8 cellular contexts compared by ENCODE assay signal in the genomic region with DNA sequence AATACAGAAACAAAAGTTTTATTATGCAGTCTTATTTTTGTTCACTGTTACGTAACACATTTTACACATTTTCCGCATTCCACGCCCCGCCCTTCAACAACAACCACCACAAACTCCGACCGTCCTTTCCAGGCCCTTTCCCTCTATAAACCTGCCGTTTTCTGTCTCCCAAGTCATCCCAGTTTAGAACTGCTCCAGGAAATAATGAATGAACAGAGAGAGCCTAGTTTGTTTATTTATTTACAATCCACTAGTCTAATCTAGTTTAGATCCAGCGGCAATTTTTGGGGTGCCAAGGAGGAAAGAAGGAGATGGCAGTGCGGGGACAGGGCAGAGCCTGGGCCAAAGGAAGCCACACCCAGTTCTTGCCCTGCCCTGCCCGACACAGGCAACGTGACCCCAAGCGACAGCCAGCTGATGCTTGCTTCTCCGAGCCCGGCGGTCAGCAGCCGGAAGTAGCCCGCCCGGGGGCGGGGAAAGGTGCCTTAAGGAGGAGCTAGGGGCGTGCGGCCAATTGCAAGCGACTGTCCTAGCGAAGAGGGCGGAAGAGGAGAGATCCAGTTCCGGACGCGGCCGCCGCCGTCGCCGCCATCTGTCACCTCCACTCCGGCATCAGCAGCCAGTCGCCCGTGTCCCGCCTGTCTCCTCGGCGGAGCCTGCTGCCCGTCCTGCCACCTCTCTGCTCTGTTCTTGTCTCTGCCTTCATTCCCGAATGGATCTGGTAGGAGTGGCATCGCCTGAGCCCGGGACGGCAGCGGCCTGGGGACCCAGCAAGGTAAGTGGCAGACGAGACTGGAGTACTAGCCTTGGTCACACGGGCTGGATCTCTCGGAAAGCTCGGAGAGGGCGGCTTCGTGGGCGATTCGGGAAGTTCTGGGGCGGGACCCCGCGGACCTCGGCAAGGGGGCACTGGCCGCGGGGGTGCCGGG. TPM values are rescaled to one million over a fixed set of nuclear protein-coding genes. Genes with fewer than 3 reads are reported as not detected.
DNase-seq lines count a peak whose midpoint lies in the region; ATAC-seq and TF ChIP-seq lines count a peak whose summit lies in the region.

RIOK3 (plus strand) TSS at position 560 of the 929 bp plus-strand sequence; CDS start at position 713, 153 bp downstream.

- H3K36me3 ChIP-seq in left ventricle myocardium inferior (peaks cover 14% of the 10 kb centered on the region), prostate gland (no peaks in the 10 kb centered on the region), urinary bladder (ENCODE audit: insufficient read depth) (no peaks in the 10 kb centered on the region)

- DNase-seq in NCI-H1694 treated with DMSO at 0.1 percent for 48 hours (lab: John Stamatoyannopoulos, UW): peak; percentile 77
- peak; percentile 74 to 83 (median 81) for DNase-seq in T-helper 17 cell
- peak; percentile 68 to 99 (median 96) for DNase-seq in amygdala (lab: John Stamatoyannopoulos, UW)
- DNase-seq in left ventricle myocardium inferior: peak; percentile 98
- DNase-seq in prostate gland (ENCODE audit: low spot score): peak; percentile 97

- H3K36me3 Mint-ChIP-seq in T-helper 17 cell (ENCODE audit: low read depth): peaks cover 9% of the 10 kb centered on the region

- peaks cover 28% of the 10 kb centered on the region for H3K4me1 Mint-ChIP-seq in T-helper 17 cell

- under 1% methylated on average over 59 of the region's 59 CpGs for WGBS in prostate gland
- WGBS in urinary bladder: under 1% methylated on average over 59 of the region's 59 CpGs

- H3K27ac ChIP-seq in left ventricle myocardium inferior (replicated peaks) (peak within 1 kb of the TSS; percentile 93), prostate gland (peak within 1 kb of the TSS; percentile 93 to 94), urinary bladder (ENCODE audit: low read depth) (peak within 1 kb of the TSS; percentile 90)

- H3K27me3 ChIP-seq in left ventricle myocardium inferior (ENCODE audit: low read depth) (no peaks in the 10 kb centered on the region), prostate gland (replicated peaks; ENCODE audit: insufficient read depth) (no peaks in the 10 kb centered on the region)

- peak within 1 kb of the TSS; percentile 99 for H3K4me3 Mint-ChIP-seq in T-helper 17 cell

- H3K27me3 Mint-ChIP-seq in T-helper 17 cell: no peaks in the 10 kb centered on the region

- intact Hi-C loops in left ventricle myocardium inferior (cut with micrococcal nuclease) (no loop called here), prostate gland (cut with DNase I) (loop anchor here (2.0 kb wide), 1 partner anchor 52 kb away; no protein-coding TSS in a partner anchor)

- ATAC-seq in HG02885 (IDR thresholded peaks at IDR 0.05; ENCODE audit: poor library complexity, unreplicated experiment) (peak; percentile 97), T-helper 17 cell (peak; percentile 94)

- peak within 1 kb of the TSS; percentile 88 for H3K4me3 ChIP-seq in left ventricle myocardium inferior
- peak within 1 kb of the TSS; percentile 89 to 91 for H3K4me3 ChIP-seq in prostate gland
- H3K4me3 ChIP-seq in urinary bladder (ENCODE audit: low read depth, low read length): peak within 1 kb of the TSS; percentile 89

- H3K9me3 ChIP-seq in T-helper 17 cell (ENCODE audit: control insufficient read depth, low read length, poor library complexity, severe bottlenecking) (no peaks in the 10 kb centered on the region), left ventricle myocardium inferior (replicated peaks) (no peaks in the 10 kb centered on the region), prostate gland (no peaks in the 10 kb centered on the region)

- H3K27ac Mint-ChIP-seq in T-helper 17 cell: peak within 1 kb of the TSS; percentile 98

- TF ChIP-seq CTCF in left ventricle myocardium inferior (IDR thresholded peaks at IDR 0.05; ENCODE audit: borderline replicate concordance) (no peak), prostate gland (IDR thresholded peaks at IDR 0.05) (peak in 1 of 4 experiments; percentile 27)

- H3K4me1 ChIP-seq in left ventricle myocardium inferior (peaks cover 58% of the 10 kb centered on the region), prostate gland (replicated peaks) (peaks cover 2% of the 10 kb centered on the region), urinary bladder (ENCODE audit: insufficient read depth) (no peaks in the 10 kb centered on the region)

- peak; percentile 88 for TF ChIP-seq POLR2A in GM15510 (IDR thresholded peaks at IDR 0.05; ENCODE audit: borderline replicate concordance, extremely low read depth, insufficient read length)
- peak; percentile 97 for TF ChIP-seq POLR2A in prostate gland (IDR thresholded peaks at IDR 0.05)

RNA-seq across cellular contexts. Expression of gene RIOK3, which starts in this region (rescaled TPM):
- total RNA-seq in T-helper 17 cell (100 to 1,000 TPM; 103 to 142 TPM), left ventricle myocardium inferior (60.4 TPM), prostate gland (10 to 100 TPM; 40.6 to 44.6 TPM), urinary bladder (74.9 TPM)
- polyA plus RNA-seq in urinary bladder: 43.4 TPM

Comparison
In these comparisons a context has a peak if more than half of its experiments do, and no peak if none do; other contexts are left out.
1. Peak in every context shown above with its lines: DNase-seq, ATAC-seq, H3K4me3 ChIP-seq and H3K27ac ChIP-seq.